In genomic region chr16:19710991-19711545, GRCh38 we compare ENCODE assay signal across 22 cellular contexts. TPM values are rescaled to one million over a fixed set of nuclear protein-coding genes. Genes with fewer than 3 reads are reported as not detected.
DNase-seq lines count a peak whose midpoint lies in the region; ATAC-seq and TF ChIP-seq lines count a peak whose summit lies in the region.
"Had no signal": no experiment of that assay in that cellular context is flagged by ENCODE, and none has a peak within 500 bp of the region (broad histone marks: within the 10 kb centered on the region; RNA-seq: fewer than 3 reads in every experiment).

No MANE protein-coding gene starts in this region.

- 53 to 76% (median 66%) methylated on average over 13 of the region's 13 CpGs for WGBS in psoas muscle, 3 donors

- H3K9me3 Mint-ChIP-seq in WTC11 = no peaks in the 10 kb centered on the region
- H3K9me3 Mint-ChIP-seq: activated naive CD4-positive, alpha-beta T cell treated with anti-CD3 and anti-CD28 coated beads for 36 hours; activated T-cell treated with anti-CD3 and anti-CD28 coated beads, Interleukin-2, amount 50 U/mL, for 4 hours; CD14-positive monocyte had no signal

- CTCF ChIA-PET in WTC11 (lab: Charles Lee) = interaction anchor here (0.5 to 1.7 kb wide), 6 partner anchors 30 to 672 kb away, joined by 3 to 6 read pairs (median 4); no protein-coding TSS in a partner anchor

- POLR2A ChIA-PET in WTC11 (lab: Charles Lee) = interaction anchor here (0.6 kb wide), 1 partner anchor 30 kb away, joined by 4 read pairs; no protein-coding TSS in a partner anchor

- peak; percentile 8 for ATAC-seq in WTC11
- ATAC-seq in left ventricle myocardium superior = no peak
- no peak for ATAC-seq in psoas muscle
- no peak for ATAC-seq in HG03442 (IDR thresholded peaks at IDR 0.05; ENCODE audit: unreplicated experiment)
- ATAC-seq in esophagus mucosa = no peak
- ATAC-seq: activated T-cell treated with anti-CD3 and anti-CD28 coated beads, Interleukin-2, amount 50 U/mL, for 4 hours; naive thymus-derived CD4-positive, alpha-beta T cell had no signal

- H3K4me3 Mint-ChIP-seq in WTC11 = no peak overlapping the region
- H3K4me3 Mint-ChIP-seq: activated naive CD4-positive, alpha-beta T cell treated with anti-CD3 and anti-CD28 coated beads for 36 hours; activated T-cell treated with anti-CD3 and anti-CD28 coated beads, Interleukin-2, amount 50 U/mL, for 4 hours; CD14-positive monocyte; naive thymus-derived CD4-positive, alpha-beta T cell had no signal

- H3K4me1 ChIP-seq in psoas muscle = no peaks in the 10 kb centered on the region
- H3K4me1 ChIP-seq: uterus had no signal

- no peak overlapping the region for H3K4me3 ChIP-seq in H7 (ENCODE audit: insufficient read depth, low read depth, low read length)
- no peak overlapping the region for H3K4me3 ChIP-seq in psoas muscle
- H3K4me3 ChIP-seq: cardiac muscle cell, MG63, uterus had no signal

- H3K27me3 ChIP-seq in H7 (ENCODE audit: control insufficient read depth, insufficient read depth, low read length) = no peaks in the 10 kb centered on the region
- no peaks in the 10 kb centered on the region for H3K27me3 ChIP-seq in psoas muscle (ENCODE audit: insufficient read depth in 3 of 3, low read length in 2 of 3)
- H3K27me3 ChIP-seq: cardiac muscle cell, MG63, uterus had no signal

- no peaks in the 10 kb centered on the region for H3K9me3 ChIP-seq in psoas muscle
- H3K9me3 ChIP-seq: MG63, uterus had no signal

- TF ChIP-seq CTCF in WTC11 (IDR thresholded peaks at IDR 0.05) (no peak), psoas muscle (IDR thresholded peaks at IDR 0.05) (no peak)

- peaks cover 62% of the 10 kb centered on the region for H3K4me1 Mint-ChIP-seq in WTC11

- peaks cover 35% of the 10 kb centered on the region for H3K36me3 ChIP-seq in H7 (replicated peaks; ENCODE audit: control insufficient read depth, insufficient read depth, low read length)
- H3K36me3 ChIP-seq in psoas muscle (ENCODE audit: insufficient read depth in 1 of 2, low read depth in 1 of 2) = peaks cover 4 to 72% of the 10 kb centered on the region in 2 donors
- H3K36me3 ChIP-seq: uterus had no signal

- peak overlapping the region; percentile 48 for H3K27ac ChIP-seq in psoas muscle
- H3K27ac ChIP-seq: cardiac muscle cell, HL-60, uterus had no signal

- peaks cover 73% of the 10 kb centered on the region for H3K36me3 Mint-ChIP-seq in WTC11

- H3K27me3 Mint-ChIP-seq in WTC11 (ENCODE audit: low read depth) = no peaks in the 10 kb centered on the region
- H3K27me3 Mint-ChIP-seq: naive thymus-derived CD4-positive, alpha-beta T cell had no signal

- peak overlapping the region; percentile 73 for H3K27ac Mint-ChIP-seq in WTC11
- H3K27ac Mint-ChIP-seq: activated naive CD4-positive, alpha-beta T cell treated with anti-CD3 and anti-CD28 coated beads for 36 hours had no signal

- intact Hi-C loops in left ventricle myocardium superior (cut with micrococcal nuclease) (no loop called here), psoas muscle (cut with DNase I) (no loop called here)

- DNase-seq in H7 = peak; percentile 59
- no peak for DNase-seq in WTC11 (ENCODE audit: low spot score)
- DNase-seq in left ventricle myocardium superior = peak; percentile 43
- no peak for DNase-seq in psoas muscle
- no peak for DNase-seq in HPDE6-E6E7 (ENCODE audit: extremely low spot score)
- DNase-seq in DMS114 treated with DMSO at 0.1 percent for 48 hours (lab: John Stamatoyannopoulos, UW; ENCODE audit: unreplicated experiment) = no peak
- DNase-seq: activated CD4-positive, CD25-positive, alpha-beta regulatory T cell treated with anti-CD3 and anti-CD28 coated beads, Interleukin-2, amount 50 U/mL, for 72 hours; activated CD8-positive, alpha-beta memory T cell treated with anti-CD3 and anti-CD28 coated beads for 24 hours; activated naive CD4-positive, alpha-beta T cell treated with anti-CD3 and anti-CD28 coated beads for 36 hours; activated T-cell treated with anti-CD3 and anti-CD28 coated beads, Interleukin-2, amount 50 U/mL, for 4 hours; amygdala; erythroblast; MG63; naive thymus-derived CD4-positive, alpha-beta T cell; NCI-H1436; NCI-H2107; uterus had no signal

TF ChIP-seq in WTC11, 78 proteins besides CTCF, POLR2A, EP300 and RAD21:
- TF ChIP-seq, protein P1, sequence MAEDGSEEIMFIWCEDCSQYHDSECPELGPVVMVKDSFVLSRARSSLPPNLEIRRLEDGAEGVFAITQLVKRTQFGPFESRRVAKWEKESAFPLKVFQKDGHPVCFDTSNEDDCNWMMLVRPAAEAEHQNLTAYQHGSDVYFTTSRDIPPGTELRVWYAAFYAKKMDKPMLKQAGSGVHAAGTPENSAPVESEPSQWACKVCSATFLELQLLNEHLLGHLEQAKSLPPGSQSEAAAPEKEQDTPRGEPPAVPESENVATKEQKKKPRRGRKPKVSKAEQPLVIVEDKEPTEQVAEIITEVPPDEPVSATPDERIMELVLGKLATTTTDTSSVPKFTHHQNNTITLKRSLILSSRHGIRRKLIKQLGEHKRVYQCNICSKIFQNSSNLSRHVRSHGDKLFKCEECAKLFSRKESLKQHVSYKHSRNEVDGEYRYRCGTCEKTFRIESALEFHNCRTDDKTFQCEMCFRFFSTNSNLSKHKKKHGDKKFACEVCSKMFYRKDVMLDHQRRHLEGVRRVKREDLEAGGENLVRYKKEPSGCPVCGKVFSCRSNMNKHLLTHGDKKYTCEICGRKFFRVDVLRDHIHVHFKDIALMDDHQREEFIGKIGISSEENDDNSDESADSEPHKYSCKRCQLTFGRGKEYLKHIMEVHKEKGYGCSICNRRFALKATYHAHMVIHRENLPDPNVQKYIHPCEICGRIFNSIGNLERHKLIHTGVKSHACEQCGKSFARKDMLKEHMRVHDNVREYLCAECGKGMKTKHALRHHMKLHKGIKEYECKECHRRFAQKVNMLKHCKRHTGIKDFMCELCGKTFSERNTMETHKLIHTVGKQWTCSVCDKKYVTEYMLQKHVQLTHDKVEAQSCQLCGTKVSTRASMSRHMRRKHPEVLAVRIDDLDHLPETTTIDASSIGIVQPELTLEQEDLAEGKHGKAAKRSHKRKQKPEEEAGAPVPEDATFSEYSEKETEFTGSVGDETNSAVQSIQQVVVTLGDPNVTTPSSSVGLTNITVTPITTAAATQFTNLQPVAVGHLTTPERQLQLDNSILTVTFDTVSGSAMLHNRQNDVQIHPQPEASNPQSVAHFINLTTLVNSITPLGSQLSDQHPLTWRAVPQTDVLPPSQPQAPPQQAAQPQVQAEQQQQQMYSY (CRISPR knock-in tag; IDR thresholded peaks at IDR 0.05) = no peak
- no peak for TF ChIP-seq TEAD1 (CRISPR knock-in tag; IDR thresholded peaks at IDR 0.05)

RNA-seq across cellular contexts. Expression of gene KNOP1, which starts 7.0 kb away (rescaled TPM):
- total RNA-seq in H7 (2014; rRNA removed; shearing (Covaris generic)) = 35.5 and 50.6 TPM in 2 replicates
- total RNA-seq in WTC11 (2021) = 87.4 to 102 TPM (median 93.4 TPM) in 3 replicates
- total RNA-seq in left ventricle myocardium superior = 9.0 TPM
- total RNA-seq in psoas muscle = 1 to 10 TPM; 5.9 to 9.7 (median 8.4) TPM
- 10 to 100 TPM in 2 of 3 donors, 1 to 10 TPM in 1; 9.5 to 14.7 (median 11.6) TPM for polyA plus RNA-seq in psoas muscle
- total RNA-seq in esophagus mucosa = 15.5 TPM

RNA-seq across cellular contexts. Expression of gene IQCK, which starts 7.0 kb away (rescaled TPM):
- 4.4 and 6.4 TPM in 2 replicates for total RNA-seq in H7 (2014; rRNA removed; shearing (Covaris generic))
- 5.2 to 6.0 TPM (median 5.8 TPM) in 3 replicates for total RNA-seq in WTC11 (2021)
- 6.5 TPM for total RNA-seq in left ventricle myocardium superior
- total RNA-seq in psoas muscle = 1 to 10 TPM; 4.3 to 9.9 (median 7.3) TPM
- polyA plus RNA-seq in psoas muscle = 1 to 10 TPM; 4.9 to 8.8 (median 6.3) TPM
- total RNA-seq in esophagus mucosa = 4.7 TPM

Comparison
In these comparisons a context has a peak if more than half of its experiments do, and no peak if none do; other contexts are left out.
1. DNase-seq: peak in H7 (single experiment) and left ventricle myocardium superior (single experiment); none in WTC11 (single experiment), psoas muscle (0 of 2), HPDE6-E6E7 (single experiment) and DMS114 treated with DMSO at 0.1 percent for 48 hours (single experiment).